Comparison of ENCODE assay signal across 31 cellular contexts in genomic region chr7:64849924-64850499, GRCh38. TPM values are rescaled to one million over a fixed set of nuclear protein-coding genes. Genes with fewer than 3 reads are reported as not detected.
DNase-seq lines count a peak whose midpoint lies in the region; ATAC-seq, FAIRE-seq and TF ChIP-seq lines count a peak whose summit lies in the region.
"Had no signal": no experiment of that assay in that cellular context is flagged by ENCODE, and none has a peak within 500 bp of the region (broad histone marks: within the 10 kb centered on the region; RNA-seq: fewer than 3 reads in every experiment).

No MANE protein-coding gene starts in this region.

- H2AFZ ChIP-seq in keratinocyte (ENCODE audit: control insufficient read depth, low read length) = peak overlapping the region; percentile 96
- H2AFZ ChIP-seq: hepatocyte had no signal

- no peaks in the 10 kb centered on the region for H3K27me3 ChIP-seq in RWPE2 (ENCODE audit: insufficient read depth, poor library complexity, severe bottlenecking)
- H3K27me3 ChIP-seq in keratinocyte (ENCODE audit: control insufficient read depth, extremely low read depth, insufficient read depth, low read length) = no peaks in the 10 kb centered on the region
- H3K27me3 ChIP-seq in vagina = no peaks in the 10 kb centered on the region
- no peaks in the 10 kb centered on the region for H3K27me3 ChIP-seq in spleen (replicated peaks in 1 of 7)
- H3K27me3 ChIP-seq: dorsolateral prefrontal cortex, gastroesophageal sphincter, hepatocyte, pancreas had no signal

- H3K4me1 ChIP-seq in RWPE2 (ENCODE audit: insufficient read depth, poor library complexity, severe bottlenecking) (no peaks in the 10 kb centered on the region), keratinocyte (ENCODE audit: control insufficient read depth, extremely low read depth, insufficient read depth, low read length) (peaks cover 13% of the 10 kb centered on the region), vagina (peaks cover 11% of the 10 kb centered on the region), spleen (no peaks in the 10 kb centered on the region)
- H3K4me1 ChIP-seq: pancreas had no signal

- TF ChIP-seq CTCF in RWPE2 (IDR thresholded peaks at IDR 0.05; ENCODE audit: poor library complexity, severe bottlenecking) (no peak), keratinocyte (optimal IDR thresholded peaks at IDR 0.05 in 1 of 3, IDR thresholded peaks at IDR 0.05 in 1 of 3, conservative IDR thresholded peaks at IDR 0.05 in 1 of 3; ENCODE audit: extremely low read depth in 1 of 3, insufficient read depth in 2 of 3, low read length in 3 of 3) (no peak), vagina (IDR thresholded peaks at IDR 0.05) (no peak), spleen (IDR thresholded peaks at IDR 0.05 in 8 of 11, conservative IDR thresholded peaks at IDR 0.05 in 3 of 11) (no peak)

- peak overlapping the region; percentile 76 for H3K4me2 ChIP-seq in keratinocyte (ENCODE audit: control insufficient read depth, extremely low read depth, insufficient read depth, low read depth, low read length)
- H3K4me2 ChIP-seq: hepatocyte, smooth muscle cell had no signal

- H3K9ac ChIP-seq in keratinocyte (ENCODE audit: control insufficient read depth, extremely low read depth, insufficient read depth, low read length) = peak overlapping the region; percentile 74

- intact Hi-C loops in vagina (cut with DNase I) = no loop called here
- intact Hi-C loops in spleen (cut with DNase I; ENCODE audit: low total_unique reads) = no loop called here

- no peaks in the 10 kb centered on the region for H3K79me2 ChIP-seq in keratinocyte (ENCODE audit: control insufficient read depth, insufficient read depth, low read length)
- H3K79me2 ChIP-seq: hepatocyte had no signal

- dilution Hi-C loops in keratinocyte (cut with MboI; ENCODE audit: extremely low pct_ligation_motif_present, low sequenced_read_pairs) = no loop called here

- 76 to 94% (median 91%) methylated on average over 7 of the region's 7 CpGs for WGBS in spleen, 5 donors

- peak; percentile 16 to 18 for DNase-seq in SHP77 (lab: John Stamatoyannopoulos, UW)
- DNase-seq in SHP77 treated with DMSO at 0.1 percent for 48 hours (lab: John Stamatoyannopoulos, UW) = no peak
- no peak for DNase-seq in RWPE2 (ENCODE audit: low spot score)
- no peak for DNase-seq in keratinocyte (ENCODE audit: low read depth, low spot score)
- DNase-seq in vagina (ENCODE audit: extremely low spot score in 2 of 2) = no peak
- no peak for DNase-seq in activated CD8-positive, alpha-beta memory T cell treated with anti-CD3 and anti-CD28 coated beads, Interleukin-2, amount 50 U/mL, for 48 hours
- DNase-seq in DMS153 treated with DMSO at 0.1 percent for 48 hours (lab: John Stamatoyannopoulos, UW; ENCODE audit: unreplicated experiment) = no peak
- DNase-seq in spleen = no peak
- DNase-seq: activated CD4-positive, alpha-beta T cell treated with anti-CD3 and anti-CD28 coated beads for 36 hours; activated CD8-positive, alpha-beta T cell treated with anti-CD3 and anti-CD28 coated beads for 36 hours; activated naive CD4-positive, alpha-beta T cell treated with anti-CD3 and anti-CD28 coated beads, Interleukin-2, amount 50 U/mL, for 16 hours; amniotic stem cell; H9; NCI-H1694; NCI-H510A treated with DMSO at 0.1 percent for 48 hours; pancreas; retina; stimulated activated CD4-positive, alpha-beta T cell treated with anti-CD3 and anti-CD28 coated beads, Interleukin-1b, Interleukin-23, amount 100 ng/mL, for 48 hours; stimulated activated naive CD4-positive, alpha-beta T cell treated with Interleukin-2 at 50 U/mL for 16 hours; SW 1271; T-helper 9 cell had no signal

- ATAC-seq in RWPE2 (ENCODE audit: low read depth) = no peak
- ATAC-seq: activated CD4-positive, alpha-beta T cell treated with anti-CD3 and anti-CD28 coated beads for 36 hours; activated CD8-positive, alpha-beta T cell treated with anti-CD3 and anti-CD28 coated beads for 36 hours; activated T-helper 17 cell treated with anti-CD3 and anti-CD28 coated beads, Interleukin-2, amount 50 U/mL, for 72 hours; gastroesophageal sphincter; pancreas had no signal

- FAIRE-seq in keratinocyte (lab: Jason Lieb, UNC) = peak; percentile 39
- FAIRE-seq: endometrium, GM12891, HepG2, pancreas, urothelium cell line had no signal

- no peaks in the 10 kb centered on the region for H4K20me1 ChIP-seq in keratinocyte (ENCODE audit: control insufficient read depth, extremely low read depth, insufficient read depth, low read length)

- H3K36me3 ChIP-seq in RWPE2 (ENCODE audit: low read depth) (no peaks in the 10 kb centered on the region), keratinocyte (ENCODE audit: control insufficient read depth in 2 of 2, extremely low read depth in 1 of 2, insufficient read depth in 2 of 2, low read length in 2 of 2) (no peaks in the 10 kb centered on the region), vagina (no peaks in the 10 kb centered on the region), spleen (no peaks in the 10 kb centered on the region)
- H3K36me3 ChIP-seq: gastroesophageal sphincter, pancreas, thoracic aorta had no signal

- no peaks in the 10 kb centered on the region for H3K9me3 ChIP-seq in RWPE2 (ENCODE audit: severe bottlenecking)
- H3K9me3 ChIP-seq in keratinocyte (ENCODE audit: control insufficient read depth, low read depth, low read length) = no peaks in the 10 kb centered on the region
- H3K9me3 ChIP-seq in vagina = no peaks in the 10 kb centered on the region
- H3K9me3 ChIP-seq in spleen = peaks cover 0 to 15% (median 0%) of the 10 kb centered on the region in 8 donors
- H3K9me3 ChIP-seq: gastroesophageal sphincter, pancreas, thoracic aorta had no signal

- H3K27ac ChIP-seq in RWPE2 (ENCODE audit: poor library complexity, severe bottlenecking) (peak overlapping the region; percentile 24), keratinocyte (ENCODE audit: control insufficient read depth, insufficient read depth, low read length) (peak overlapping the region; percentile 91), vagina (peak overlapping the region; percentile 34), spleen (no peak overlapping the region)
- H3K27ac ChIP-seq: dorsolateral prefrontal cortex, gastroesophageal sphincter, hepatocyte, pancreas, thoracic aorta had no signal

- H3K4me3 ChIP-seq in RWPE2 (ENCODE audit: severe bottlenecking) = no peak overlapping the region
- peak overlapping the region in 2 of 3 experiments; percentile 32 to 42 for H3K4me3 ChIP-seq in keratinocyte (ENCODE audit: control insufficient read depth in 2 of 3, extremely low read depth in 1 of 3, insufficient read depth in 2 of 3, low read depth in 1 of 3, low read length in 3 of 3)
- no peak overlapping the region for H3K4me3 ChIP-seq in vagina
- no peak overlapping the region for H3K4me3 ChIP-seq in spleen
- H3K4me3 ChIP-seq: gastroesophageal sphincter, hepatocyte, pancreas, smooth muscle cell, thoracic aorta had no signal

- H3K9me1 ChIP-seq in keratinocyte (ENCODE audit: control insufficient read depth, extremely low read depth, insufficient read depth, low read length) = no peaks in the 10 kb centered on the region

- TF ChIP-seq POLR2A in vagina (IDR thresholded peaks at IDR 0.05) (no peak), spleen (IDR thresholded peaks at IDR 0.05) (no peak)

RNA-seq across cellular contexts. Expression of gene ZNF273, which starts 53.1 kb away (rescaled TPM):
- 3.1 to 4.7 TPM (median 4.3 TPM) in 3 replicates for polyA plus RNA-seq in keratinocyte
- polyA plus RNA-seq in keratinocyte (2011; ENCODE audit: low read depth) = 3.5 TPM
- polyA plus RNA-seq in keratinocyte (2011; cell fraction: cytosol; rRNA removed) = 1.5 and 2.9 TPM in 2 replicates
- 8.3 and 8.8 TPM in 2 replicates for polyA plus RNA-seq in keratinocyte (2011; cell fraction: nucleus; rRNA removed)
- 2.1 and 3.3 TPM in 2 replicates for polyA plus RNA-seq in keratinocyte (2012; ENCODE audit: low replicate concordance)
- polyA minus RNA-seq in keratinocyte = 1.6 to 3.8 TPM (median 2.0 TPM) in 3 replicates
- 2.5 TPM for polyA minus RNA-seq in keratinocyte (2011; cell fraction: cytosol; rRNA and poly(A)+ RNA removed)
- 3.6 and 6.8 TPM in 2 replicates for polyA minus RNA-seq in keratinocyte (2011; cell fraction: nucleus; rRNA and poly(A)+ RNA removed)
- 47.4 TPM for total RNA-seq in vagina
- 10 to 100 TPM in 1 of 7 donors, 1 to 10 TPM in 6; 5.4 to 10.4 (median 6.7) TPM for total RNA-seq in spleen
- polyA plus RNA-seq in spleen = 1 to 10 TPM; 2.4 to 4.0 (median 3.0) TPM

RNA-seq across cellular contexts. Expression of gene ZNF138, which starts 55.8 kb away (rescaled TPM):
- 2.9 to 6.3 TPM (median 5.2 TPM) in 3 replicates for polyA plus RNA-seq in keratinocyte
- polyA plus RNA-seq in keratinocyte (2011; ENCODE audit: low read depth) = 9.5 TPM
- polyA plus RNA-seq in keratinocyte (2011; cell fraction: cytosol; rRNA removed) = 3.0 and 4.7 TPM in 2 replicates
- polyA plus RNA-seq in keratinocyte (2011; cell fraction: nucleus; rRNA removed) = 14.0 and 14.1 TPM in 2 replicates
- 3.2 and 5.9 TPM in 2 replicates for polyA plus RNA-seq in keratinocyte (2012; ENCODE audit: low replicate concordance)
- 2.5 to 10.9 TPM in 2 of 3 replicates, not detected in the other for polyA minus RNA-seq in keratinocyte
- polyA minus RNA-seq in keratinocyte (2011; cell fraction: cytosol; rRNA and poly(A)+ RNA removed) = not detected
- 4.0 and 12.6 TPM in 2 replicates for polyA minus RNA-seq in keratinocyte (2011; cell fraction: nucleus; rRNA and poly(A)+ RNA removed)
- total RNA-seq in vagina = 26.5 TPM
- 10 to 100 TPM in 6 of 7 donors, 1 to 10 TPM in 1; 9.4 to 39.9 (median 13.6) TPM for total RNA-seq in spleen
- 1 to 10 TPM; 7.0 to 9.6 (median 8.3) TPM for polyA plus RNA-seq in spleen

Comparison
In these comparisons a context has a peak if more than half of its experiments do, and no peak if none do; other contexts are left out.
1. DNase-seq: peak in SHP77 (2 of 2); none in SHP77 treated with DMSO at 0.1 percent for 48 hours (single experiment), RWPE2 (single experiment), keratinocyte (single experiment), vagina (0 of 2), activated CD8-positive, alpha-beta memory T cell treated with anti-CD3 and anti-CD28 coated beads, Interleukin-2, amount 50 U/mL, for 48 hours (single experiment), DMS153 treated with DMSO at 0.1 percent for 48 hours (single experiment) and spleen (single experiment).
2. H3K27ac ChIP-seq: peak in RWPE2 (single experiment), keratinocyte (single experiment) and vagina (single experiment); none in spleen (0 of 8).
3. H3K4me3 ChIP-seq: peak in keratinocyte (2 of 3); none in RWPE2 (single experiment), vagina (0 of 2) and spleen (0 of 8).